Comparison of ENCODE assay signal across 8 cellular contexts in the genomic region with DNA sequence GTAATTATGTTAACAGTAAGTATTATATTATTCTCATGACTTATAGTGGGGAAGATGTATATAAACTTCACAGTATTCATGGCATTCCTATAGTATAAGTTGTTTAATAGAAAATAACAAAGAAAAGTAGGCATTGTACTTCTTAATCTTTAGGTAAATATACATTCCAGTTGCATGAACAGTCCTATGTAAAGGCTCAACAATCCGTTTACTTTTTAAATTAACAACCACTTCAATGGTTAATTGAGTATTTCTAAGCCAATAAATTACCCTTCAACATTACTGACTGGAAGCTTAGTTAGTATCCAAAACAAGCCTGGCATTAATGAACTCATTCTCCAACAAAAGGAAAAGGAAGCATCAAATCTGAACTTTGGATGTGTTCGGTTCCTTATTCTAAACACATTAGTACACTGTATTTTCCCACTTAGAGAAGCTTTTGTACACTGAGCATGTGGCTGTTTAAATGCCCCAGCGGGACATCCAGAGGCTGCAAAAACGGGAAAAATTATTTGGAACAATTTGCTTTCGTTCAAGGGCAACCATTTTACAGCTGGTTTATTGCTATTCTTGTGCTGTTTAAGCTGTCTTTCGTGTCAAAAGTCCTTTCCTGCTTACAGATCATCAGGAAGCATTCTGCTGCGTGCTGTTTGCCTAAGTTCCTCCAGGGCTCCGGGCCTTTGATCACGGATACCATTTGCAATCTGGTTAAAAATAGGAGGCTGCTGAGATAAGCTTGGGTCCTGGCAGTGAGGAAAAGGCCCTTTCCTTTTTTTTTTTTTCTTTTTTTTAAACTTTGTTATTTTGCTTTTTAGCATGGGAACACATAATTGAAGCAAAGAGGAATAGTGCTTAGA.
DNase-seq lines count a peak whose midpoint lies in the region; ATAC-seq and TF ChIP-seq lines count a peak whose summit lies in the region.

No MANE protein-coding gene starts in this region.

- POLR2A ChIA-PET in BJ (lab: Charles Lee), result no interaction called here
- POLR2A ChIA-PET in activated CD4-positive, alpha-beta T cell treated with anti-CD3 and anti-CD28 coated beads for 36 hours (lab: Charles Lee), result no interaction called here

- CTCF ChIA-PET in BJ (lab: Yijun Ruan, JAX), result interaction anchor here (1.0 kb wide), 1 partner anchor 15 kb away, joined by 4 read pairs; no protein-coding TSS in a partner anchor
- CTCF ChIA-PET in activated CD4-positive, alpha-beta T cell treated with anti-CD3 and anti-CD28 coated beads for 36 hours (lab: Charles Lee), result interaction anchor here (0.6 kb wide), 3 partner anchors 357 to 1456 kb away, joined by 3 to 4 read pairs (median 3); no protein-coding TSS in a partner anchor

- no peaks in the 10 kb centered on the region for H3K36me3 ChIP-seq in BJ (ENCODE audit: control insufficient read depth, insufficient read depth, low read length)

- no peak overlapping the region for H3K4me3 Mint-ChIP-seq in activated CD4-positive, alpha-beta T cell treated with anti-CD3 and anti-CD28 coated beads for 36 hours

- no peaks in the 10 kb centered on the region for H3K9me3 Mint-ChIP-seq in activated CD4-positive, alpha-beta T cell treated with anti-CD3 and anti-CD28 coated beads for 36 hours (ENCODE audit: low read depth)

- H3K27me3 Mint-ChIP-seq in activated CD4-positive, alpha-beta T cell treated with anti-CD3 and anti-CD28 coated beads for 36 hours, result no peaks in the 10 kb centered on the region

- no peak for DNase-seq in BJ (ENCODE audit: low read depth)
- DNase-seq in NCI-H748 treated with DMSO at 0.1 percent for 48 hours (lab: John Stamatoyannopoulos, UW), result peak; percentile 88
- peak; percentile 81 for DNase-seq in myocyte (ENCODE audit: low read depth)
- no peak for DNase-seq in activated CD4-positive, alpha-beta T cell treated with anti-CD3 and anti-CD28 coated beads for 36 hours
- DNase-seq in effector CD8-positive, alpha-beta T cell (lab: John Stamatoyannopoulos, UW), result no peak

- H3K27ac Mint-ChIP-seq in activated CD4-positive, alpha-beta T cell treated with anti-CD3 and anti-CD28 coated beads for 36 hours, result no peak overlapping the region

- H3K4me3 ChIP-seq in BJ (ENCODE audit: low read depth, low read length), result no peak overlapping the region

- TF ChIP-seq CTCF in BJ (IDR thresholded peaks at IDR 0.05; ENCODE audit: insufficient read depth, low read depth, low read length), result peak; percentile 29; the same call in 1 of the 2 replicates

- H3K4me1 Mint-ChIP-seq in activated CD4-positive, alpha-beta T cell treated with anti-CD3 and anti-CD28 coated beads for 36 hours, result no peaks in the 10 kb centered on the region

- ATAC-seq in esophagus mucosa (peak; percentile 23), GM18511 (IDR thresholded peaks at IDR 0.05; ENCODE audit: unreplicated experiment) (no peak), GM18909 (IDR thresholded peaks at IDR 0.05; ENCODE audit: poor library complexity, unreplicated experiment) (no peak)
- ATAC-seq in activated CD4-positive, alpha-beta T cell treated with anti-CD3 and anti-CD28 coated beads for 36 hours, result no peak

- no peaks in the 10 kb centered on the region for H3K36me3 Mint-ChIP-seq in activated CD4-positive, alpha-beta T cell treated with anti-CD3 and anti-CD28 coated beads for 36 hours (ENCODE audit: low read depth)

- H3K27me3 ChIP-seq in BJ (ENCODE audit: control insufficient read depth, insufficient read depth, low read length), result no peaks in the 10 kb centered on the region

- intact Hi-C loops in activated CD4-positive, alpha-beta T cell treated with anti-CD3 and anti-CD28 coated beads for 36 hours (cut with DNase I, micrococcal nuclease), result no loop called here

Comparison
In these comparisons a context has a peak if more than half of its experiments do, and no peak if none do; other contexts are left out.
1. DNase-seq: peak in NCI-H748 treated with DMSO at 0.1 percent for 48 hours (single experiment) and myocyte (single experiment); none in BJ (single experiment), activated CD4-positive, alpha-beta T cell treated with anti-CD3 and anti-CD28 coated beads for 36 hours (single experiment) and effector CD8-positive, alpha-beta T cell (single experiment).